8 cellular contexts compared by ENCODE assay signal in genomic region chr9:74570879-74571512, GRCh38.
DNase-seq lines count a peak whose midpoint lies in the region; ATAC-seq, FAIRE-seq and TF ChIP-seq lines count a peak whose summit lies in the region.

No MANE protein-coding gene starts in this region.

- CTCF ChIA-PET in Panc1 (lab: Charles Lee) = no interaction called here

- H3K4me3 ChIP-seq in Panc1 (ENCODE audit: low read depth in 2 of 2, low read length in 2 of 2) (no peak overlapping the region), epithelial cell of esophagus (ENCODE audit: low read length) (no peak overlapping the region), parathyroid adenoma (ENCODE audit: low read depth, low read length) (no peak overlapping the region)

- POLR2A ChIA-PET in Panc1 (lab: Charles Lee) = no interaction called here

- H3K4me2 ChIP-seq in parathyroid adenoma (ENCODE audit: low read length) = no peak overlapping the region

- H3K4me1 ChIP-seq in Panc1 (ENCODE audit: control insufficient read depth, insufficient read depth, low read length) = no peaks in the 10 kb centered on the region
- no peaks in the 10 kb centered on the region for H3K4me1 ChIP-seq in parathyroid adenoma

- peak; percentile 5 for FAIRE-seq in GM12892 (lab: Jason Lieb, UNC)

- DNase-seq in AG20443 (ENCODE audit: low spot score) = peak; percentile 24
- DNase-seq in GM12892 (ENCODE audit: insufficient read length) = no peak
- peak; percentile 17 for DNase-seq in Panc1 (ENCODE audit: low read depth, low spot score)
- DNase-seq in epithelial cell of esophagus (ENCODE audit: low read depth) = peak; percentile 50
- DNase-seq in T-helper 9 cell = no peak

- H3K27ac ChIP-seq in Panc1 (ENCODE audit: low read length) (no peak overlapping the region), parathyroid adenoma (no peak overlapping the region)

- in situ Hi-C loops in Panc1 (cut with HindIII; ENCODE audit: low pct_unique_long_range_greater_than_20kb, low sequenced_read_pairs) = no loop called here

- H3K9me3 ChIP-seq in Panc1 (ENCODE audit: control insufficient read depth, insufficient read depth, low read depth, low read length) (no peaks in the 10 kb centered on the region), parathyroid adenoma (ENCODE audit: control insufficient read depth, low read length) (no peaks in the 10 kb centered on the region)

- no peak for TF ChIP-seq POLR2A in GM12892 (IDR thresholded peaks at IDR 0.05; ENCODE audit: low read depth, low read length)

- intact Hi-C loops in Panc1 (cut with micrococcal nuclease; ENCODE audit: unreplicated experiment) = loop anchor here (2.0 to 10.0 kb wide), 2 partner anchors 888 to 1366 kb away; no protein-coding TSS in a partner anchor

- H3K36me3 ChIP-seq in Panc1 (ENCODE audit: control insufficient read depth, insufficient read depth, low read length) = no peaks in the 10 kb centered on the region
- no peaks in the 10 kb centered on the region for H3K36me3 ChIP-seq in parathyroid adenoma (ENCODE audit: control insufficient read depth, insufficient read depth, low read length)

- BruUV-seq in Panc1 (replicated peaks; lab: Mats Ljungman, UMichigan) = no TSS peak

- TF ChIP-seq CTCF in Panc1 (IDR thresholded peaks at IDR 0.05) (peak; percentile 50; the same call in 1 of the 2 replicates), epithelial cell of esophagus (IDR thresholded peaks at IDR 0.05; ENCODE audit: insufficient read depth, low read depth, low read length, missing control alignments) (peak; percentile 81), parathyroid adenoma (IDR thresholded peaks at IDR 0.05) (peak; percentile 54)

- H3K9ac ChIP-seq in parathyroid adenoma = no peak overlapping the region

- ATAC-seq in HG02943 (IDR thresholded peaks at IDR 0.05; ENCODE audit: low read depth, unreplicated experiment) (peak; percentile 67), Panc1 (no peak), HG03095 (IDR thresholded peaks at IDR 0.05; ENCODE audit: unreplicated experiment) (no peak)

- no peak overlapping the region for H2AFZ ChIP-seq in parathyroid adenoma

- no peaks in the 10 kb centered on the region for H3K27me3 ChIP-seq in Panc1 (ENCODE audit: control insufficient read depth, insufficient read depth, low read length)
- H3K27me3 ChIP-seq in parathyroid adenoma (ENCODE audit: control insufficient read depth, insufficient read depth, low read length) = no peaks in the 10 kb centered on the region

- H3K79me2 ChIP-seq in parathyroid adenoma = no peaks in the 10 kb centered on the region

Comparison
In these comparisons a context has a peak if more than half of its experiments do, and no peak if none do; other contexts are left out.
1. DNase-seq: peak in AG20443 (single experiment), Panc1 (single experiment) and epithelial cell of esophagus (single experiment); none in GM12892 (single experiment) and T-helper 9 cell (single experiment).
2. Peak in every context shown above with its lines, with median percentiles within 50 percentile points of each other: CTCF ChIP-seq.